14 cellular contexts compared by ENCODE assay signal in genomic region chr6:34771727-34772126, GRCh38. TPM values are rescaled to one million over a fixed set of nuclear protein-coding genes. Genes with fewer than 3 reads are reported as not detected.
A peak's percentile ranks its signal among the peaks of the same experiment; 100 is the strongest.
DNase-seq lines count a peak whose midpoint lies in the region; ATAC-seq and TF ChIP-seq lines count a peak whose summit lies in the region.
"Had no signal": no experiment of that assay in that cellular context is flagged by ENCODE, and none has a peak within 500 bp of the region (broad histone marks: within the 10 kb centered on the region; RNA-seq: fewer than 3 reads in every experiment).

No MANE protein-coding gene starts in this region.

- H3K27me3 ChIP-seq in mammary epithelial cell (ENCODE audit: insufficient read depth, low read length): no peaks in the 10 kb centered on the region

- peaks cover 92% of the 10 kb centered on the region for H3K36me3 Mint-ChIP-seq in MCF 10A (ENCODE audit: insufficient read depth, unreplicated experiment)
- peaks cover 99% of the 10 kb centered on the region for H3K36me3 Mint-ChIP-seq in stimulated activated effector memory CD8-positive, alpha-beta T cell treated with anti-CD3 and anti-CD28 coated beads, Interleukin-12 subunit alpha, Interleukin-12 subunit beta, amount 100 ng/mL, for 72 hours

- in situ Hi-C loops in mammary epithelial cell (cut with MboI; ENCODE audit: low sequenced_read_pairs in 2 of 2): no loop called here

- no peak overlapping the region for H2AFZ ChIP-seq in mammary epithelial cell (ENCODE audit: low read depth, low read length)

- no peaks in the 10 kb centered on the region for H3K27me3 Mint-ChIP-seq in MCF 10A (ENCODE audit: insufficient read depth, unreplicated experiment)
- H3K27me3 Mint-ChIP-seq: progenitor cell of endocrine pancreas had no signal

- no peak for TF ChIP-seq CTCF in mammary epithelial cell (conservative IDR thresholded peaks at IDR 0.05 in 1 of 2, IDR thresholded peaks at IDR 0.05 in 1 of 2; ENCODE audit: extremely low read depth in 1 of 2, insufficient read depth in 1 of 2, low read depth in 1 of 2, low read length in 2 of 2)
- TF ChIP-seq CTCF in MCF 10A (IDR thresholded peaks at IDR 0.05; ENCODE audit: unreplicated experiment): no peak
- no peak for TF ChIP-seq CTCF in fibroblast of mammary gland (conservative IDR thresholded peaks at IDR 0.05; ENCODE audit: control insufficient read depth, insufficient read depth, low read depth, low read length)

- dilution Hi-C loops in mammary epithelial cell (cut with HindIII; ENCODE audit: low sequenced_read_pairs): no loop called here

- H3K4me1 ChIP-seq in mammary epithelial cell (ENCODE audit: insufficient read depth, low read length): no peaks in the 10 kb centered on the region

- H3K27ac ChIP-seq in mammary epithelial cell (ENCODE audit: insufficient read depth, low read depth, low read length): no peak overlapping the region

- H4K20me1 ChIP-seq in mammary epithelial cell (ENCODE audit: insufficient read depth, low read length): no peaks in the 10 kb centered on the region

- BruUV-seq in mammary epithelial cell (replicated peaks; lab: Mats Ljungman, UMichigan): no TSS peak
- BruUV-seq in MCF 10A (replicated peaks; lab: Mats Ljungman, UMichigan): no TSS peak

- H3K79me2 ChIP-seq in mammary epithelial cell (ENCODE audit: insufficient read depth, low read length): peaks cover 8% of the 10 kb centered on the region

- H3K4me3 Mint-ChIP-seq in MCF 10A (ENCODE audit: unreplicated experiment): no peak overlapping the region
- H3K4me3 Mint-ChIP-seq in stimulated activated effector memory CD8-positive, alpha-beta T cell treated with anti-CD3 and anti-CD28 coated beads, Interleukin-12 subunit alpha, Interleukin-12 subunit beta, amount 100 ng/mL, for 72 hours: no peak overlapping the region

- H3K9ac ChIP-seq in mammary epithelial cell (ENCODE audit: insufficient read depth, low read length): no peak overlapping the region

- DNase-seq in mammary epithelial cell (peak; percentile 16), MCF 10A (ENCODE audit: unreplicated experiment) (no peak), fibroblast of mammary gland (ENCODE audit: low read depth) (peak; percentile 57), KG1 (lab: John Stamatoyannopoulos, UW) (no peak)
- no peak for DNase-seq in stimulated activated effector memory CD8-positive, alpha-beta T cell treated with anti-CD3 and anti-CD28 coated beads, Interleukin-12 subunit alpha, Interleukin-12 subunit beta, amount 100 ng/mL, for 72 hours (ENCODE audit: low spot score in 2 of 2)
- DNase-seq in activated CD4-positive, alpha-beta T cell treated with anti-CD3 and anti-CD28 coated beads, Interleukin-2, amount 50 U/mL, for 4 hours: no peak
- DNase-seq in stimulated activated CD4-positive, alpha-beta T cell treated with anti-CD3 and anti-CD28 coated beads, Interleukin-2, amount 100 ng/mL, for 48 hours: no peak
- DNase-seq: activated CD4-positive, alpha-beta T cell treated with anti-CD3 and anti-CD28 coated beads for 4 hours; activated T-cell treated with anti-CD3 and anti-CD28 coated beads, Interleukin-2, amount 50 U/mL, for 48 hours; NCI-H1417 treated with DMSO at 0.1 percent for 48 hours; RPMI8226; stimulated activated CD4-positive, alpha-beta T cell treated with anti-CD3 and anti-CD28 coated beads, Interleukin-15, amount 100 ng/mL, for 24 hours had no signal

- no peak overlapping the region for H3K4me2 ChIP-seq in mammary epithelial cell (ENCODE audit: insufficient read depth, low read depth, low read length)

- peaks cover 20% of the 10 kb centered on the region for H3K36me3 ChIP-seq in mammary epithelial cell (ENCODE audit: insufficient read depth, low read length)

- POLR2A ChIA-PET in MCF 10A (lab: Yijun Ruan, JAX): interaction anchor here (1.0 kb wide), 1 partner anchor 11 kb away, joined by 3 read pairs; no protein-coding TSS in a partner anchor

- intact Hi-C loops in mammary epithelial cell (cut with micrococcal nuclease) (no loop called here), MCF 10A (cut with micrococcal nuclease) (no loop called here)

- CTCF ChIA-PET in mammary epithelial cell (lab: Charles Lee; ENCODE audit: low non-redundant PET) (no interaction called here), MCF 10A (lab: Yijun Ruan, JAX) (interaction anchor here (1.1 to 1.2 kb wide), 2 partner anchors 12 to 20 kb away, joined by 3 to 5 read pairs; partner anchors contain the start of gene BLTP3A)

- ATAC-seq in SK-N-SH treated with all-trans-retinoic acid at 6 μM for 48 hours: peak; percentile 74; the same call in 2 of the 3 replicates
- ATAC-seq in stimulated activated effector memory CD8-positive, alpha-beta T cell treated with anti-CD3 and anti-CD28 coated beads, Interleukin-12 subunit alpha, Interleukin-12 subunit beta, amount 100 ng/mL, for 72 hours: no peak

- H3K27ac Mint-ChIP-seq in MCF 10A (ENCODE audit: low read depth, unreplicated experiment): no peak overlapping the region
- peak overlapping the region; percentile 19 for H3K27ac Mint-ChIP-seq in stimulated activated effector memory CD8-positive, alpha-beta T cell treated with anti-CD3 and anti-CD28 coated beads, Interleukin-12 subunit alpha, Interleukin-12 subunit beta, amount 100 ng/mL, for 72 hours
- H3K27ac Mint-ChIP-seq: progenitor cell of endocrine pancreas had no signal

- H3K4me1 Mint-ChIP-seq in MCF 10A (ENCODE audit: insufficient read depth, unreplicated experiment): no peaks in the 10 kb centered on the region
- no peaks in the 10 kb centered on the region for H3K4me1 Mint-ChIP-seq in stimulated activated effector memory CD8-positive, alpha-beta T cell treated with anti-CD3 and anti-CD28 coated beads, Interleukin-12 subunit alpha, Interleukin-12 subunit beta, amount 100 ng/mL, for 72 hours

- WGBS in mammary epithelial cell (ENCODE audit: low coverage, missing lambda C conversion rate): 82% methylated on average over 1 of the region's 1 CpG

- no peaks in the 10 kb centered on the region for H3K9me3 ChIP-seq in mammary epithelial cell (replicated peaks; ENCODE audit: insufficient read depth, low read length)

- H3K9me3 Mint-ChIP-seq in MCF 10A (ENCODE audit: unreplicated experiment): no peaks in the 10 kb centered on the region
- no peaks in the 10 kb centered on the region for H3K9me3 Mint-ChIP-seq in stimulated activated effector memory CD8-positive, alpha-beta T cell treated with anti-CD3 and anti-CD28 coated beads, Interleukin-12 subunit alpha, Interleukin-12 subunit beta, amount 100 ng/mL, for 72 hours

- no peak overlapping the region for H3K4me3 ChIP-seq in mammary epithelial cell (replicated peaks in 1 of 3; ENCODE audit: insufficient read depth in 1 of 3, low read depth in 2 of 3, low read length in 3 of 3)
- H3K4me3 ChIP-seq in fibroblast of mammary gland (ENCODE audit: control insufficient read depth, low read depth, low read length): no peak overlapping the region

TF ChIP-seq in SK-N-SH treated with all-trans-retinoic acid at 6 μM for 48 hours, 23 proteins besides CTCF, POLR2A, EP300 and RAD21:
- TF ChIP-seq ZFP3 (CRISPR knock-in tag; IDR thresholded peaks at IDR 0.05) (no peak), ZNF70 (CRISPR knock-in tag; IDR thresholded peaks at IDR 0.05) (no peak)
TF ChIP-seq in SK-N-SH treated with all-trans-retinoic acid at 6 μM for 48 hours: peak in this region for 0.

RNA-seq across cellular contexts. Expression of gene SNRPC, which starts 14.4 kb away (rescaled TPM):
- total RNA-seq in mammary epithelial cell (100 to 1,000 TPM in 1 of 2 donors, 10 to 100 TPM in 1; 37.8 to 100 TPM), MCF 10A (2022) (138 and 159 TPM in 2 replicates)
- polyA plus RNA-seq in mammary epithelial cell: 194 TPM
- polyA minus RNA-seq in mammary epithelial cell: 64.2 TPM

RNA-seq across cellular contexts. Expression of gene BLTP3A, which starts 20.2 kb away (rescaled TPM):
- 10 to 100 TPM in 1 of 2 donors, 1 to 10 TPM in 1; 9.6 to 19.2 TPM for total RNA-seq in mammary epithelial cell
- 4.9 TPM for polyA plus RNA-seq in mammary epithelial cell
- polyA minus RNA-seq in mammary epithelial cell: 15.8 TPM
- total RNA-seq in MCF 10A (2022): 18.5 and 25.4 TPM in 2 replicates

Comparison
In these comparisons a context has a peak if more than half of its experiments do, and no peak if none do; other contexts are left out.
1. DNase-seq: peak in mammary epithelial cell (single experiment) and fibroblast of mammary gland (single experiment); none in MCF 10A (single experiment), stimulated activated effector memory CD8-positive, alpha-beta T cell treated with anti-CD3 and anti-CD28 coated beads, Interleukin-12 subunit alpha, Interleukin-12 subunit beta, amount 100 ng/mL, for 72 hours (0 of 2), activated CD4-positive, alpha-beta T cell treated with anti-CD3 and anti-CD28 coated beads, Interleukin-2, amount 50 U/mL, for 4 hours (0 of 2), stimulated activated CD4-positive, alpha-beta T cell treated with anti-CD3 and anti-CD28 coated beads, Interleukin-2, amount 100 ng/mL, for 48 hours (0 of 2) and KG1 (single experiment).